1 cellular context compared by ENCODE assay signal in the genomic region with DNA sequence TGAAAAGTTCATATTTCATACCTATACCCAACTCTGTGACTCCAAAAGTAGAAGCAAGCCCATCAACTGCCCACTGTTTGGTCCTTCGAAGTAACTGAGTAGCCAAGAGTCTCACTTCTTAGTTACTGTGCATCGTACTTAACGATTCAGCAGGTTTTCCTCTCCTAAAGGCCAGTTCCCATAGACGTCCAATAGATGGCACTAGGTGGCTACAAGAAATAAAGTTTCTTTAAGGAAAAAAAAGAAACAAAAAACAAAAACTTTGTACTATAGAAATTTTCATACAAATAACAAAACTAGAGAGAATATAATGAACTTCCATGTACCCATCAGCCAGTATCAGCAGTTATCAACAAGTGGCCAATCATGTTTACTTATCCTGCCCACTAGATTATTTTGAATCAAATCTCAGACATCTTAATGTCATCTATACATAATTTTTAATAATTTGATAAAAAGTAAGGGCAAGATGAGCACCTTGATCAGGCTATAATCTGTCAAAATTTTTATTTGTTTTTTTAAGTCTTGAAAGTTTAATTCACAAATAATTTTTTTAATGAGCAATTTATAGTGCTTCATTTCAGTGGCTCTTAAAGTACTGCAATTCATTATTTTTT.
TF ChIP-seq lines count a peak whose summit lies in the region.

No MANE protein-coding gene starts in this region.

TF ChIP-seq in GM23338, 12 proteins besides CTCF, POLR2A, EP300 and RAD21 (continued from another document):
- TF ChIP-seq, protein P1, sequence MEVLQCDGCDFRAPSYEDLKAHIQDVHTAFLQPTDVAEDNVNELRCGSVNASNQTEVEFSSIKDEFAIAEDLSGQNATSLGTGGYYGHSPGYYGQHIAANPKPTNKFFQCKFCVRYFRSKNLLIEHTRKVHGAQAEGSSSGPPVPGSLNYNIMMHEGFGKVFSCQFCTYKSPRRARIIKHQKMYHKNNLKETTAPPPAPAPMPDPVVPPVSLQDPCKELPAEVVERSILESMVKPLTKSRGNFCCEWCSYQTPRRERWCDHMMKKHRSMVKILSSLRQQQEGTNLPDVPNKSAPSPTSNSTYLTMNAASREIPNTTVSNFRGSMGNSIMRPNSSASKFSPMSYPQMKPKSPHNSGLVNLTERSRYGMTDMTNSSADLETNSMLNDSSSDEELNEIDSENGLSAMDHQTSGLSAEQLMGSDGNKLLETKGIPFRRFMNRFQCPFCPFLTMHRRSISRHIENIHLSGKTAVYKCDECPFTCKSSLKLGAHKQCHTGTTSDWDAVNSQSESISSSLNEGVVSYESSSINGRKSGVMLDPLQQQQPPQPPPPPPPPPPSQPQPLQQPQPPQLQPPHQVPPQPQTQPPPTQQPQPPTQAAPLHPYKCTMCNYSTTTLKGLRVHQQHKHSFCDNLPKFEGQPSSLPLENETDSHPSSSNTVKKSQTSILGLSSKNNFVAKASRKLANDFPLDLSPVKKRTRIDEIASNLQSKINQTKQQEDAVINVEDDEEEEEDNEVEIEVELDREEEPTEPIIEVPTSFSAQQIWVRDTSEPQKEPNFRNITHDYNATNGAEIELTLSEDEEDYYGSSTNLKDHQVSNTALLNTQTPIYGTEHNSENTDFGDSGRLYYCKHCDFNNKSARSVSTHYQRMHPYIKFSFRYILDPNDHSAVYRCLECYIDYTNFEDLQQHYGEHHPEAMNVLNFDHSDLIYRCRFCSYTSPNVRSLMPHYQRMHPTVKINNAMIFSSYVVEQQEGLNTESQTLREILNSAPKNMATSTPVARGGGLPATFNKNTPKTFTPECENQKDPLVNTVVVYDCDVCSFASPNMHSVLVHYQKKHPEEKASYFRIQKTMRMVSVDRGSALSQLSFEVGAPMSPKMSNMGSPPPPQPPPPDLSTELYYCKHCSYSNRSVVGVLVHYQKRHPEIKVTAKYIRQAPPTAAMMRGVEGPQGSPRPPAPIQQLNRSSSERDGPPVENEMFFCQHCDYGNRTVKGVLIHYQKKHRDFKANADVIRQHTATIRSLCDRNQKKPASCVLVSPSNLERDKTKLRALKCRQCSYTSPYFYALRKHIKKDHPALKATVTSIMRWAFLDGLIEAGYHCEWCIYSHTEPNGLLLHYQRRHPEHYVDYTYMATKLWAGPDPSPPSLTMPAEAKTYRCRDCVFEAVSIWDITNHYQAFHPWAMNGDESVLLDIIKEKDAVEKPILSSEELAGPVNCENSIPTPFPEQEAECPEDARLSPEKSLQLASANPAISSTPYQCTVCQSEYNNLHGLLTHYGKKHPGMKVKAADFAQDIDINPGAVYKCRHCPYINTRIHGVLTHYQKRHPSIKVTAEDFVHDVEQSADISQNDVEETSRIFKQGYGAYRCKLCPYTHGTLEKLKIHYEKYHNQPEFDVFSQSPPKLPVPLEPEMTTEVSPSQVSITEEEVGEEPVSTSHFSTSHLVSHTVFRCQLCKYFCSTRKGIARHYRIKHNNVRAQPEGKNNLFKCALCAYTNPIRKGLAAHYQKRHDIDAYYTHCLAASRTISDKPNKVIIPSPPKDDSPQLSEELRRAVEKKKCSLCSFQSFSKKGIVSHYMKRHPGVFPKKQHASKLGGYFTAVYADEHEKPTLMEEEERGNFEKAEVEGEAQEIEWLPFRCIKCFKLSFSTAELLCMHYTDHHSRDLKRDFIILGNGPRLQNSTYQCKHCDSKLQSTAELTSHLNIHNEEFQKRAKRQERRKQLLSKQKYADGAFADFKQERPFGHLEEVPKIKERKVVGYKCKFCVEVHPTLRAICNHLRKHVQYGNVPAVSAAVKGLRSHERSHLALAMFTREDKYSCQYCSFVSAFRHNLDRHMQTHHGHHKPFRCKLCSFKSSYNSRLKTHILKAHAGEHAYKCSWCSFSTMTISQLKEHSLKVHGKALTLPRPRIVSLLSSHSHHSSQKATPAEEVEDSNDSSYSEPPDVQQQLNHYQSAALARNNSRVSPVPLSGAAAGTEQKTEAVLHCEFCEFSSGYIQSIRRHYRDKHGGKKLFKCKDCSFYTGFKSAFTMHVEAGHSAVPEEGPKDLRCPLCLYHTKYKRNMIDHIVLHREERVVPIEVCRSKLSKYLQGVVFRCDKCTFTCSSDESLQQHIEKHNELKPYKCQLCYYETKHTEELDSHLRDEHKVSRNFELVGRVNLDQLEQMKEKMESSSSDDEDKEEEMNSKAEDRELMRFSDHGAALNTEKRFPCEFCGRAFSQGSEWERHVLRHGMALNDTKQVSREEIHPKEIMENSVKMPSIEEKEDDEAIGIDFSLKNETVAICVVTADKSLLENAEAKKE (CRISPR knock-in tag; IDR thresholded peaks at IDR 0.05): no peak
- TF ChIP-seq ZNF331 (CRISPR knock-in tag; IDR thresholded peaks at IDR 0.05; ENCODE audit: low read depth): no peak
- no peak for TF ChIP-seq POLR2AphosphoS5 (IDR thresholded peaks at IDR 0.05; ENCODE audit: low read depth)
- TF ChIP-seq EZH2phosphoT487 (IDR thresholded peaks at IDR 0.05; ENCODE audit: unreplicated experiment): no peak
- TF ChIP-seq, protein P2, sequence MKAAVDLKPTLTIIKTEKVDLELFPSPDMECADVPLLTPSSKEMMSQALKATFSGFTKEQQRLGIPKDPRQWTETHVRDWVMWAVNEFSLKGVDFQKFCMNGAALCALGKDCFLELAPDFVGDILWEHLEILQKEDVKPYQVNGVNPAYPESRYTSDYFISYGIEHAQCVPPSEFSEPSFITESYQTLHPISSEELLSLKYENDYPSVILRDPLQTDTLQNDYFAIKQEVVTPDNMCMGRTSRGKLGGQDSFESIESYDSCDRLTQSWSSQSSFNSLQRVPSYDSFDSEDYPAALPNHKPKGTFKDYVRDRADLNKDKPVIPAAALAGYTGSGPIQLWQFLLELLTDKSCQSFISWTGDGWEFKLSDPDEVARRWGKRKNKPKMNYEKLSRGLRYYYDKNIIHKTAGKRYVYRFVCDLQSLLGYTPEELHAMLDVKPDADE (IDR thresholded peaks at IDR 0.05): no peak
- no peak for TF ChIP-seq STAT1 (IDR thresholded peaks at IDR 0.05; ENCODE audit: unreplicated experiment)
